In genomic region chr5:43038523-43038989, GRCh38 we compare ENCODE assay signal across 9 cellular contexts. TPM values are rescaled to one million over a fixed set of nuclear protein-coding genes. Genes with fewer than 3 reads are reported as not detected.
A peak's percentile ranks its signal among the peaks of the same experiment; 100 is the strongest.
DNase-seq lines count a peak whose midpoint lies in the region; ATAC-seq and TF ChIP-seq lines count a peak whose summit lies in the region.
"Had no signal": no experiment of that assay in that cellular context is flagged by ENCODE, and none has a peak within 500 bp of the region (broad histone marks: within the 10 kb centered on the region; RNA-seq: fewer than 3 reads in every experiment).

No MANE protein-coding gene starts in this region.

- H3K4me3 Mint-ChIP-seq in activated T-cell treated with anti-CD3 and anti-CD28 coated beads, Interleukin-2, amount 50 U/mL, for 24 hours, result peak overlapping the region; percentile 88

- no peaks in the 10 kb centered on the region for H3K9me3 Mint-ChIP-seq in activated T-cell treated with anti-CD3 and anti-CD28 coated beads, Interleukin-2, amount 50 U/mL, for 24 hours

- H3K27me3 Mint-ChIP-seq in activated T-cell treated with anti-CD3 and anti-CD28 coated beads, Interleukin-2, amount 50 U/mL, for 24 hours, result no peaks in the 10 kb centered on the region

- H3K36me3 ChIP-seq in hepatocyte (replicated peaks; ENCODE audit: insufficient read depth, low read depth), result no peaks in the 10 kb centered on the region
- no peaks in the 10 kb centered on the region for H3K36me3 ChIP-seq in subcutaneous abdominal adipose tissue (ENCODE audit: control insufficient read depth in 5 of 5, insufficient read depth in 5 of 5, low read length in 5 of 5)

- peaks cover 11% of the 10 kb centered on the region for H3K36me3 Mint-ChIP-seq in activated T-cell treated with anti-CD3 and anti-CD28 coated beads, Interleukin-2, amount 50 U/mL, for 24 hours (ENCODE audit: low read depth)

- H4K20me1 ChIP-seq in hepatocyte (ENCODE audit: insufficient read depth, poor library complexity, severe bottlenecking), result no peaks in the 10 kb centered on the region

- no peaks in the 10 kb centered on the region for H3K9me3 ChIP-seq in hepatocyte (ENCODE audit: low read depth)
- H3K9me3 ChIP-seq in subcutaneous abdominal adipose tissue (ENCODE audit: control insufficient read depth in 5 of 5, low read length in 5 of 5), result no peaks in the 10 kb centered on the region

- H3K4me1 ChIP-seq in hepatocyte (ENCODE audit: insufficient read depth) (peaks cover 8% of the 10 kb centered on the region), subcutaneous abdominal adipose tissue (ENCODE audit: control insufficient read depth in 5 of 5, insufficient read depth in 5 of 5, low read length in 5 of 5) (peaks cover 0 to 66% (median 48%) of the 10 kb centered on the region in 5 donors)

- ATAC-seq in HG03378 (IDR thresholded peaks at IDR 0.05; ENCODE audit: unreplicated experiment), result no peak

- 33% methylated on average over 16 of the region's 16 CpGs for WGBS in hepatocyte (ENCODE audit: low lambda C conversion rate, missing lambda C conversion rate)

- no peak for TF ChIP-seq CTCF in hepatocyte (IDR thresholded peaks at IDR 0.05; ENCODE audit: poor library complexity)

- no peaks in the 10 kb centered on the region for H3K9me2 ChIP-seq in hepatocyte (replicated peaks; ENCODE audit: insufficient read depth)

- H3K79me2 ChIP-seq in hepatocyte, result peaks cover 47% of the 10 kb centered on the region

- H3K4me2 ChIP-seq in hepatocyte, result peak overlapping the region; percentile 95

- peak overlapping the region in 4 of 5 donors; percentile 38 to 77 (median 60) for H3K9ac ChIP-seq in subcutaneous abdominal adipose tissue (ENCODE audit: low read length in 5 of 5)

- no peak overlapping the region for H3K4me3 ChIP-seq in hepatocyte
- H3K4me3 ChIP-seq in subcutaneous abdominal adipose tissue (ENCODE audit: low read depth in 1 of 5, low read length in 5 of 5), result peak overlapping the region; percentile 48 to 85 (median 57)

- H2AFZ ChIP-seq in hepatocyte, result peak overlapping the region; percentile 11

- H3K27ac ChIP-seq in hepatocyte, result peak overlapping the region; percentile 3
- peak overlapping the region; percentile 78 for H3K27ac ChIP-seq in subcutaneous abdominal adipose tissue (ENCODE audit: low read depth, low read length)

- H3K4me1 Mint-ChIP-seq in activated T-cell treated with anti-CD3 and anti-CD28 coated beads, Interleukin-2, amount 50 U/mL, for 24 hours (ENCODE audit: low read depth), result peaks cover 72% of the 10 kb centered on the region

- H3K27me3 ChIP-seq in hepatocyte (peaks cover 25% of the 10 kb centered on the region), subcutaneous abdominal adipose tissue (ENCODE audit: control insufficient read depth in 5 of 5, insufficient read depth in 4 of 5, low read length in 5 of 5) (no peaks in the 10 kb centered on the region)

- DNase-seq in NCI-H1417 (lab: John Stamatoyannopoulos, UW), result peak in 2 of 3 experiments; percentile 43 to 75
- no peak for DNase-seq in NCI-H1417 treated with DMSO at 0.1 percent for 48 hours (lab: John Stamatoyannopoulos, UW)
- peak; percentile 56 for DNase-seq in activated T-cell treated with anti-CD3 and anti-CD28 coated beads, Interleukin-2, amount 50 U/mL, for 24 hours
- DNase-seq in hepatocyte (ENCODE audit: low spot score), result no peak
- no peak for DNase-seq in cerebellar nuclear complex (lab: John Stamatoyannopoulos, UW)
- DNase-seq in iPS-NIHi11 (ENCODE audit: low spot score), result no peak

- peak overlapping the region; percentile 94 for H3K27ac Mint-ChIP-seq in activated T-cell treated with anti-CD3 and anti-CD28 coated beads, Interleukin-2, amount 50 U/mL, for 24 hours
- H3K27ac Mint-ChIP-seq: nephron had no signal

RNA-seq across cellular contexts. Expression of gene ANXA2R, which starts 1.6 kb away (rescaled TPM):
- total RNA-seq in hepatocyte, result 0.93 and 4.4 TPM in 2 replicates
- 3.2 and 4.5 TPM in 2 replicates for polyA plus RNA-seq in hepatocyte

Comparison
In these comparisons a context has a peak if more than half of its experiments do, and no peak if none do; other contexts are left out.
1. DNase-seq: peak in NCI-H1417 (2 of 3) and activated T-cell treated with anti-CD3 and anti-CD28 coated beads, Interleukin-2, amount 50 U/mL, for 24 hours (single experiment); none in NCI-H1417 treated with DMSO at 0.1 percent for 48 hours (single experiment), hepatocyte (single experiment), cerebellar nuclear complex (0 of 2) and iPS-NIHi11 (single experiment).